Comparison of ENCODE assay signal across 17 cellular contexts in genomic region chr11:114209904-114210303, GRCh38.
DNase-seq lines count a peak whose midpoint lies in the region; ATAC-seq and TF ChIP-seq lines count a peak whose summit lies in the region.
"Had no signal": no experiment of that assay in that cellular context is flagged by ENCODE, and none has a peak within 500 bp of the region (broad histone marks: within the 10 kb centered on the region; RNA-seq: fewer than 3 reads in every experiment).

No MANE protein-coding gene starts in this region.

- ATAC-seq in activated CD8-positive, alpha-beta T cell treated with anti-CD3 and anti-CD28 coated beads, Interleukin-2, amount 10 ng/mL, durations not matched to agents 7 days and 5 days = no peak
- no peak for ATAC-seq in activated CD8-positive, alpha-beta T cell treated with anti-CD3 and anti-CD28 coated beads for 36 hours
- ATAC-seq: stimulated activated naive CD8-positive, alpha-beta T cell treated with anti-CD3 and anti-CD28 coated beads, Interleukin-15, Interleukin-2, amounts not matched to agents 100 U/mL and 50 U/mL, for 24 hours had no signal

- peak overlapping the region; percentile 41 for H3K27ac Mint-ChIP-seq in activated CD8-positive, alpha-beta T cell treated with anti-CD3 and anti-CD28 coated beads, Interleukin-2, amount 10 ng/mL, durations not matched to agents 7 days and 5 days
- H3K27ac Mint-ChIP-seq in activated CD8-positive, alpha-beta T cell treated with anti-CD3 and anti-CD28 coated beads for 36 hours = no peak overlapping the region
- H3K27ac Mint-ChIP-seq in type B pancreatic cell = peak overlapping the region; percentile 56

- H3K79me2 ChIP-seq in OCI-LY7 (ENCODE audit: insufficient read depth, low read depth, low read length) = no peaks in the 10 kb centered on the region

- H3K9me2 ChIP-seq in OCI-LY7 (ENCODE audit: insufficient read depth, low read length) = no peaks in the 10 kb centered on the region

- TF ChIP-seq EP300 in sigmoid colon (IDR thresholded peaks at IDR 0.05) = no peak

- 100% methylated on average over 1 of the region's 9 CpGs for WGBS in mesodermal cell (ENCODE audit: insufficient coverage in 2 of 2), 2 experiments
- WGBS in sigmoid colon, 2 donors = 34 to 69% methylated on average over 9 of the region's 9 CpGs

- peak overlapping the region; percentile 20 for H3K27ac ChIP-seq in mesodermal cell (ENCODE audit: low read depth, low read length, severe bottlenecking)
- no peak overlapping the region for H3K27ac ChIP-seq in OCI-LY7 (ENCODE audit: low read depth, low read length, poor library complexity, severe bottlenecking)
- H3K27ac ChIP-seq in sigmoid colon = no peak overlapping the region
- H3K27ac ChIP-seq: esophagus squamous epithelium, KMS-11, uterus had no signal

- CTCF ChIA-PET in activated CD8-positive, alpha-beta T cell treated with anti-CD3 and anti-CD28 coated beads, Interleukin-2, amount 10 ng/mL, durations not matched to agents 7 days and 5 days (lab: Charles Lee) = interaction anchor here (1.0 to 1.2 kb wide), 3 partner anchors 10 to 51 kb away, joined by 3 to 5 read pairs (median 3); no protein-coding TSS in a partner anchor
- CTCF ChIA-PET in activated CD8-positive, alpha-beta T cell treated with anti-CD3 and anti-CD28 coated beads for 36 hours (lab: Charles Lee) = no interaction called here
- CTCF ChIA-PET in OCI-LY7 (lab: Charles Lee; ENCODE audit: unreplicated experiment) = no interaction called here

- no peaks in the 10 kb centered on the region for H3K9me3 Mint-ChIP-seq in activated CD8-positive, alpha-beta T cell treated with anti-CD3 and anti-CD28 coated beads, Interleukin-2, amount 10 ng/mL, durations not matched to agents 7 days and 5 days (ENCODE audit: insufficient read depth)
- H3K9me3 Mint-ChIP-seq in activated CD8-positive, alpha-beta T cell treated with anti-CD3 and anti-CD28 coated beads for 36 hours = no peaks in the 10 kb centered on the region
- no peaks in the 10 kb centered on the region for H3K9me3 Mint-ChIP-seq in type B pancreatic cell
- H3K9me3 Mint-ChIP-seq: CD8-positive, alpha-beta memory T cell had no signal

- no peak overlapping the region for H3K4me2 ChIP-seq in OCI-LY7 (ENCODE audit: low read length)
- H3K4me2 ChIP-seq: KMS-11 had no signal

- no peaks in the 10 kb centered on the region for H4K20me1 ChIP-seq in OCI-LY7 (ENCODE audit: insufficient read depth, low read length)

- peaks cover 77% of the 10 kb centered on the region for H3K4me1 Mint-ChIP-seq in activated CD8-positive, alpha-beta T cell treated with anti-CD3 and anti-CD28 coated beads, Interleukin-2, amount 10 ng/mL, durations not matched to agents 7 days and 5 days (ENCODE audit: low read depth)
- peaks cover 17% of the 10 kb centered on the region for H3K4me1 Mint-ChIP-seq in activated CD8-positive, alpha-beta T cell treated with anti-CD3 and anti-CD28 coated beads for 36 hours (ENCODE audit: low read depth)
- H3K4me1 Mint-ChIP-seq in type B pancreatic cell (ENCODE audit: unreplicated experiment) = peaks cover 50% of the 10 kb centered on the region

- TF ChIP-seq CTCF in activated CD8-positive, alpha-beta T cell treated with anti-CD3 and anti-CD28 coated beads for 36 hours (IDR thresholded peaks at IDR 0.05) = no peak
- no peak for TF ChIP-seq CTCF in choroid plexus epithelial cell (conservative IDR thresholded peaks at IDR 0.05; ENCODE audit: low read depth, low read length)
- TF ChIP-seq CTCF in type B pancreatic cell (conservative IDR thresholded peaks at IDR 0.05) = no peak
- TF ChIP-seq CTCF in OCI-LY7 (conservative IDR thresholded peaks at IDR 0.05; ENCODE audit: low read length) = no peak
- TF ChIP-seq CTCF in sigmoid colon (IDR thresholded peaks at IDR 0.05) = no peak

- BruUV-seq in OCI-LY7 (replicated peaks; lab: Mats Ljungman, UMichigan) = no TSS peak

- H3K27me3 ChIP-seq in sigmoid colon = no peaks in the 10 kb centered on the region
- H3K27me3 ChIP-seq: esophagus squamous epithelium, uterus had no signal

- H2AFZ ChIP-seq in OCI-LY7 (ENCODE audit: low read length) = no peak overlapping the region

- no peaks in the 10 kb centered on the region for H3K27me3 Mint-ChIP-seq in activated CD8-positive, alpha-beta T cell treated with anti-CD3 and anti-CD28 coated beads, Interleukin-2, amount 10 ng/mL, durations not matched to agents 7 days and 5 days (ENCODE audit: low read depth)
- no peaks in the 10 kb centered on the region for H3K27me3 Mint-ChIP-seq in activated CD8-positive, alpha-beta T cell treated with anti-CD3 and anti-CD28 coated beads for 36 hours
- H3K27me3 Mint-ChIP-seq in type B pancreatic cell = peaks cover 29% of the 10 kb centered on the region

- peaks cover 6% of the 10 kb centered on the region for H3K36me3 Mint-ChIP-seq in activated CD8-positive, alpha-beta T cell treated with anti-CD3 and anti-CD28 coated beads, Interleukin-2, amount 10 ng/mL, durations not matched to agents 7 days and 5 days (ENCODE audit: low read depth)
- H3K36me3 Mint-ChIP-seq in activated CD8-positive, alpha-beta T cell treated with anti-CD3 and anti-CD28 coated beads for 36 hours (ENCODE audit: low read depth) = no peaks in the 10 kb centered on the region
- H3K36me3 Mint-ChIP-seq in type B pancreatic cell = no peaks in the 10 kb centered on the region

- no peak for TF ChIP-seq POLR2A in sigmoid colon (IDR thresholded peaks at IDR 0.05)

- no peaks in the 10 kb centered on the region for H3K36me3 ChIP-seq in mesodermal cell (ENCODE audit: control insufficient read depth, insufficient read depth, low read length)
- no peaks in the 10 kb centered on the region for H3K36me3 ChIP-seq in OCI-LY7 (ENCODE audit: insufficient read depth, low read length)
- H3K36me3 ChIP-seq in sigmoid colon = peaks cover 4 to 69% (median 15%) of the 10 kb centered on the region in 4 donors
- H3K36me3 ChIP-seq: uterus had no signal

- no peaks in the 10 kb centered on the region for H3K9me3 ChIP-seq in mesodermal cell (ENCODE audit: control insufficient read depth, low read length)
- no peaks in the 10 kb centered on the region for H3K9me3 ChIP-seq in OCI-LY7 (ENCODE audit: low read length)
- H3K9me3 ChIP-seq in sigmoid colon = no peaks in the 10 kb centered on the region
- H3K9me3 ChIP-seq: esophagus squamous epithelium, uterus had no signal

- POLR2A ChIA-PET in activated CD8-positive, alpha-beta T cell treated with anti-CD3 and anti-CD28 coated beads, Interleukin-2, amount 10 ng/mL, durations not matched to agents 7 days and 5 days (lab: Charles Lee) = no interaction called here
- POLR2A ChIA-PET in activated CD8-positive, alpha-beta T cell treated with anti-CD3 and anti-CD28 coated beads for 36 hours (lab: Charles Lee) = no interaction called here
- POLR2A ChIA-PET in OCI-LY7 (lab: Charles Lee) = no interaction called here

- no peak for DNase-seq in activated CD8-positive, alpha-beta T cell treated with anti-CD3 and anti-CD28 coated beads, Interleukin-2, amount 10 ng/mL, durations not matched to agents 7 days and 5 days
- no peak for DNase-seq in activated CD8-positive, alpha-beta T cell treated with anti-CD3 and anti-CD28 coated beads for 36 hours
- peak; percentile 50 for DNase-seq in choroid plexus epithelial cell (ENCODE audit: low read depth)
- DNase-seq in type B pancreatic cell (ENCODE audit: extremely low spot score, unreplicated experiment) = no peak
- DNase-seq in stimulated activated CD4-positive, alpha-beta T cell treated with anti-CD3 and anti-CD28 coated beads, Interleukin-1b, Interleukin-23, amount 100 ng/mL, for 48 hours = no peak
- DNase-seq in OCI-LY7 (ENCODE audit: low spot score) = no peak
- DNase-seq in sigmoid colon = no peak
- DNase-seq: activated CD8-positive, alpha-beta memory T cell treated with anti-CD3 and anti-CD28 coated beads, Interleukin-2, amount 50 U/mL, for 48 hours; CD8-positive, alpha-beta memory T cell; dermis blood vessel endothelial cell; esophagus squamous epithelium; NCI-H1105 treated with DMSO at 0.1 percent for 48 hours; NCI-H345; stimulated activated naive CD8-positive, alpha-beta T cell treated with anti-CD3 and anti-CD28 coated beads, Interleukin-15, Interleukin-2, amounts not matched to agents 100 U/mL and 50 U/mL, for 24 hours; uterus had no signal

- H3K4me1 ChIP-seq in mesodermal cell (ENCODE audit: control insufficient read depth, insufficient read depth, low read length, poor library complexity, severe bottlenecking) = peaks cover 16% of the 10 kb centered on the region
- H3K4me1 ChIP-seq in OCI-LY7 (ENCODE audit: insufficient read depth, low read length, poor library complexity, severe bottlenecking) = no peaks in the 10 kb centered on the region
- H3K4me1 ChIP-seq in sigmoid colon = peaks cover 0 to 28% (median 15%) of the 10 kb centered on the region in 4 donors
- H3K4me1 ChIP-seq: uterus had no signal

- H3K4me3 ChIP-seq in choroid plexus epithelial cell (ENCODE audit: low read depth, low read length) = no peak overlapping the region
- H3K4me3 ChIP-seq in mesodermal cell (ENCODE audit: extremely low read depth, insufficient read depth, low read length, poor library complexity, severe bottlenecking) = no peak overlapping the region
- H3K4me3 ChIP-seq in OCI-LY7 (ENCODE audit: low read depth, low read length, poor library complexity, severe bottlenecking) = no peak overlapping the region
- no peak overlapping the region for H3K4me3 ChIP-seq in sigmoid colon
- H3K4me3 ChIP-seq: esophagus squamous epithelium, uterus had no signal

- no peak overlapping the region for H3K4me3 Mint-ChIP-seq in activated CD8-positive, alpha-beta T cell treated with anti-CD3 and anti-CD28 coated beads, Interleukin-2, amount 10 ng/mL, durations not matched to agents 7 days and 5 days
- no peak overlapping the region for H3K4me3 Mint-ChIP-seq in activated CD8-positive, alpha-beta T cell treated with anti-CD3 and anti-CD28 coated beads for 36 hours
- H3K4me3 Mint-ChIP-seq in type B pancreatic cell = peak overlapping the region; percentile 64

- intact Hi-C loops in activated CD8-positive, alpha-beta T cell treated with anti-CD3 and anti-CD28 coated beads for 36 hours (cut with micrococcal nuclease) = no loop called here
- intact Hi-C loops in OCI-LY7 (cut with micrococcal nuclease; ENCODE audit: unreplicated experiment) = no loop called here
- intact Hi-C loops in sigmoid colon (cut with DNase I) = no loop called here
